ENCODE assay signal across 1 cellular context in genomic region chr21:26679299-26679698, GRCh38.
TF ChIP-seq lines count a peak whose summit lies in the region.

No MANE protein-coding gene starts in this region.

TF ChIP-seq in IMR-90, 13 proteins besides CTCF, POLR2A, EP300 and RAD21 (continued from another document):
- TF ChIP-seq USF2 (IDR thresholded peaks at IDR 0.05; ENCODE audit: low read depth, low read length): no peak
- TF ChIP-seq FOS (IDR thresholded peaks at IDR 0.05; ENCODE audit: low read depth, low read length): no peak
- TF ChIP-seq MAZ (IDR thresholded peaks at IDR 0.05; ENCODE audit: borderline replicate concordance, low read depth, low read length): no peak
- no peak for TF ChIP-seq CEBPB (IDR thresholded peaks at IDR 0.05; ENCODE audit: low read depth, low read length)
- no peak for TF ChIP-seq NFE2L2 (IDR thresholded peaks at IDR 0.05; ENCODE audit: low read depth, low read length)
- no peak for TF ChIP-seq ELK1 (IDR thresholded peaks at IDR 0.05; ENCODE audit: borderline replicate concordance, low read depth, low read length)
- no peak for TF ChIP-seq RCOR1 (IDR thresholded peaks at IDR 0.05; ENCODE audit: insufficient replicate concordance, low read length)
- no peak for TF ChIP-seq RFX5 (IDR thresholded peaks at IDR 0.05; ENCODE audit: low read depth, low read length)
- TF ChIP-seq SMC3 (IDR thresholded peaks at IDR 0.05; ENCODE audit: low read depth, low read length): no peak
- no peak for TF ChIP-seq MXI1 (IDR thresholded peaks at IDR 0.05; ENCODE audit: borderline replicate concordance, low read depth, low read length)
- TF ChIP-seq MAFK (IDR thresholded peaks at IDR 0.05; ENCODE audit: low read depth, low read length): no peak
